Comparison of ENCODE assay signal across 15 cellular contexts in the genomic region with DNA sequence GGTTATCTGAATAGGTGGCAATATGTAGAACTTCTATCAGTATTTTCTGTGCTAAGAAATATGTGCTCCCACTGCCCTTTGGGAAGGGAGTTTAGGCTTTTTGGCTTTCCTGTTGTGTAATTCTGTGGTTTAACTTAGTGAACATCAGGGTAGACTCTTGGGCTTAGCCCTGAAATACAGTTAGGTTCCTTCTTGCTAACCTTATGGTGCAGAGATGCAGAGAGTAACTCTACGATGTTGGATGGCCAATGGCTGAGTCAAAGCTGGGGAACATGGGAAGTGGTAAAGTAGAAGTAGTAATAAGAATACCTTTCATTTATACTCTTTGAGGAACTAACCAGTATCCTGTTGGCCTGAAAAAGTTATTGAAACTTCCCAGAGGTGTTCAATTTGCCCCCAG.
"Had no signal": no experiment of that assay in that cellular context is flagged by ENCODE, and none has a peak within 500 bp of the region (broad histone marks: within the 10 kb centered on the region; RNA-seq: fewer than 3 reads in every experiment).

No MANE protein-coding gene starts in this region.

- ATAC-seq: activated CD8-positive, alpha-beta T cell treated with anti-CD3 and anti-CD28 coated beads, Interleukin-2, amount 10 ng/mL, durations not matched to agents 7 days and 5 days; activated naive CD8-positive, alpha-beta T cell treated with anti-CD3 and anti-CD28 coated beads, Interleukin-2, amount 50 U/mL, for 24 hours; heart right ventricle; natural killer cell treated with Interleukin-12 subunit alpha and Interleukin-12 subunit beta and Interleukin-15 and Interleukin-18, amount 100 ng/mL, for 72 hours; right cardiac atrium; stimulated activated memory B cell treated with anti-CD40 and anti-IgM and Interleukin-4, amounts not matched to agents 10 μg/mL and 1 μg/mL and 100 μg/mL, for 72 hours; WTC11 had no signal

- DNase-seq: activated CD4-positive, alpha-beta T cell treated with anti-CD3 and anti-CD28 coated beads for 48 hours; activated CD8-positive, alpha-beta memory T cell treated with anti-CD3 and anti-CD28 coated beads, Interleukin-2, amount 50 U/mL, for 48 hours; activated CD8-positive, alpha-beta T cell treated with anti-CD3 and anti-CD28 coated beads, Interleukin-2, amount 10 ng/mL, durations not matched to agents 7 days and 5 days; activated naive CD4-positive, alpha-beta T cell; activated naive CD8-positive, alpha-beta T cell treated with anti-CD3 and anti-CD28 coated beads, Interleukin-2, amount 50 U/mL, for 24 hours; foreskin melanocyte; heart right ventricle; left ventricle myocardium inferior; nucleus accumbens; right cardiac atrium had no signal

- H3K4me3 ChIP-seq: esophagus muscularis mucosa, heart right ventricle, left ventricle myocardium inferior, tibial nerve had no signal

- H3K36me3 ChIP-seq: esophagus muscularis mucosa, heart right ventricle, left ventricle myocardium inferior, tibial nerve had no signal

- H3K27me3 ChIP-seq: esophagus muscularis mucosa, heart right ventricle, tibial nerve had no signal

- H3K27ac ChIP-seq: esophagus muscularis mucosa, heart right ventricle, left ventricle myocardium inferior, tibial nerve had no signal
